Comparison of ENCODE assay signal across 21 cellular contexts in the genomic region with DNA sequence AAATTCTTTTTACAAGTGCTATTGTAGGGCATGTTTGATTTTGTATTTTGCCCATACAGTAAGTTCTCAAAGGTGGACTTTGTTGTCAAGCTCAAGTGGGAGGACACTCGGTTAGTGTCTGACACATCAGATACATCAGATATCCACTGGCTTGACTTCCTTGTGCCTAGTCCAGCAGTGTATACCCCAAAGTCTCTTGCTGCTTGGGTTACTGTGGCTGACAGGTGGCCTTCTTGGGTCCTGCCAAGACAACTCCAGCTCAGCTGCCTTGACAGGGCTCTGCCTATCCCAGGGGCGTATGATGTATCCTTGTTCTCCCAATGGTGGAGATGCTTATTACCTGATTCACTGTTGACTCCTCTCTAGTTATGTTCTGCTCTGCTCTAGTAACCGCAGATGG.
DNase-seq lines count a peak whose midpoint lies in the region; ATAC-seq, FAIRE-seq and TF ChIP-seq lines count a peak whose summit lies in the region.
"Had no signal": no experiment of that assay in that cellular context is flagged by ENCODE, and none has a peak within 500 bp of the region (broad histone marks: within the 10 kb centered on the region; RNA-seq: fewer than 3 reads in every experiment).

No MANE protein-coding gene starts in this region.

- TF ChIP-seq POLR2A in GM12878 (IDR thresholded peaks at IDR 0.05; ENCODE audit: low read depth, low read length) = peak; percentile 45; the same call in 1 of the 2 replicates

- DNase-seq in left ventricle myocardium superior (no peak), left ventricle myocardium inferior (no peak), GM12878 (ENCODE audit: low read depth, low spot score) (no peak), NCI-H82 (lab: John Stamatoyannopoulos, UW) (no peak), T-helper 1 cell (no peak)
- DNase-seq in naive thymus-derived CD4-positive, alpha-beta T cell = no peak
- DNase-seq: BE2C, DMS53, GDM1, Karpas-422, MV-4-11, NCI-H1694, NCI-H2081, NCI-H2171, NCI-H345, NCI-H524, NCI-H774, SHP77 treated with DMSO at 0.1 percent for 48 hours had no signal

- no TSS peak for BruUV-seq in GM12878 (replicated peaks; lab: Mats Ljungman, UMichigan)

- peaks cover 5 to 19% (median 10%) of the 10 kb centered on the region in 5 donors for H3K36me3 Mint-ChIP-seq in naive thymus-derived CD4-positive, alpha-beta T cell

- H3K36me3 ChIP-seq in left ventricle myocardium inferior = peaks cover 18% of the 10 kb centered on the region
- H3K36me3 ChIP-seq in GM12878 (ENCODE audit: control insufficient read depth in 2 of 2, insufficient read depth in 2 of 2, low read length in 1 of 2) = peaks cover 3 to 5% of the 10 kb centered on the region in 2 experiments; a peak in 3 of 4 replicates
- peaks cover 0 to 3% (median 0%) of the 10 kb centered on the region in 3 experiments for H3K36me3 ChIP-seq in naive thymus-derived CD4-positive, alpha-beta T cell (ENCODE audit: control insufficient read depth in 2 of 3, insufficient read depth in 3 of 3, low read length in 3 of 3)

- TF ChIP-seq CTCF in left ventricle myocardium inferior (IDR thresholded peaks at IDR 0.05; ENCODE audit: borderline replicate concordance) (no peak), GM12878 (IDR thresholded peaks at IDR 0.05 in 2 of 3, conservative IDR thresholded peaks at IDR 0.05 in 1 of 3; ENCODE audit: control insufficient read depth in 2 of 3, extremely low read depth in 1 of 3, insufficient read depth in 1 of 3, low read depth in 3 of 3, low read length in 3 of 3) (no peak)

- POLR2A ChIA-PET in GM12878 (lab: Charles Lee) = interaction anchor here (0.5 kb wide), 1 partner anchor 819 kb away, joined by 3 read pairs; no protein-coding TSS in a partner anchor
- POLR2A ChIA-PET in naive thymus-derived CD4-positive, alpha-beta T cell (lab: Charles Lee) = no interaction called here

- TF ChIP-seq EP300 in GM12878 (IDR thresholded peaks at IDR 0.05; ENCODE audit: borderline replicate concordance in 1 of 2, control insufficient read depth in 1 of 2, low read depth in 2 of 2, low read length in 2 of 2) = no peak

- RAD21 ChIA-PET in GM12878 (lab: Charles Lee; ENCODE audit: unreplicated experiment) = no interaction called here

- no peak overlapping the region for H3K27ac ChIP-seq in left ventricle myocardium inferior (replicated peaks)
- no peak overlapping the region for H3K27ac ChIP-seq in GM12878 (ENCODE audit: control insufficient read depth, insufficient read depth)
- H3K27ac ChIP-seq in naive thymus-derived CD4-positive, alpha-beta T cell (ENCODE audit: low read depth, low read length) = no peak overlapping the region
- H3K27ac ChIP-seq: A549 had no signal

- no peak overlapping the region for H2AFZ ChIP-seq in GM12878 (ENCODE audit: control insufficient read depth, low read depth, low read length)

- H3K27me3 Mint-ChIP-seq in naive thymus-derived CD4-positive, alpha-beta T cell = peaks cover 0 to 6% (median 0%) of the 10 kb centered on the region in 5 donors

- no peaks in the 10 kb centered on the region for H4K20me1 ChIP-seq in GM12878 (ENCODE audit: control insufficient read depth, insufficient read depth)

- H3K4me1 Mint-ChIP-seq in naive thymus-derived CD4-positive, alpha-beta T cell = peaks cover 0 to 10% (median 0%) of the 10 kb centered on the region in 7 donors

- FAIRE-seq in GM12878 (lab: Jason Lieb, UNC) = no peak
- FAIRE-seq: A549, D721Med had no signal

- H3K4me1 ChIP-seq in left ventricle myocardium inferior (peaks cover 28% of the 10 kb centered on the region), GM12878 (ENCODE audit: control insufficient read depth, insufficient read depth, low read length) (no peaks in the 10 kb centered on the region)
- H3K4me1 ChIP-seq in naive thymus-derived CD4-positive, alpha-beta T cell (ENCODE audit: control insufficient read depth in 2 of 2, insufficient read depth in 2 of 2, low read length in 2 of 2) = no peaks in the 10 kb centered on the region
- H3K4me1 ChIP-seq: A549 had no signal

- CTCF ChIA-PET in GM12878 (lab: Yijun Ruan, JAX) = no interaction called here
- CTCF ChIA-PET in naive thymus-derived CD4-positive, alpha-beta T cell (lab: Charles Lee) = no interaction called here

- H3K79me2 ChIP-seq in GM12878 (ENCODE audit: control insufficient read depth, insufficient read depth, low read length) = no peaks in the 10 kb centered on the region

- SMC1A ChIA-PET in GM12878 (lab: Charles Lee; ENCODE audit: uncharacterized antibody, unreplicated experiment) = no interaction called here

- TF ChIP-seq RAD21 in GM12878 (IDR thresholded peaks at IDR 0.05; ENCODE audit: insufficient read depth, low read depth, low read length) = no peak

- no peak overlapping the region for H3K4me3 Mint-ChIP-seq in naive thymus-derived CD4-positive, alpha-beta T cell

- no peaks in the 10 kb centered on the region for H3K9me3 ChIP-seq in left ventricle myocardium inferior (replicated peaks)
- no peaks in the 10 kb centered on the region for H3K9me3 ChIP-seq in GM12878 (replicated peaks; ENCODE audit: control insufficient read depth, insufficient read depth, low read length)
- H3K9me3 ChIP-seq in naive thymus-derived CD4-positive, alpha-beta T cell (ENCODE audit: control insufficient read depth in 2 of 3, low read length in 3 of 3) = no peaks in the 10 kb centered on the region
- H3K9me3 ChIP-seq: A549, BE2C had no signal

- no peak overlapping the region for H3K9ac ChIP-seq in GM12878 (ENCODE audit: control insufficient read depth, insufficient read depth, low read length)

- 100% methylated on average over 3 of the region's 3 CpGs for WGBS in GM12878 (ENCODE audit: insufficient coverage, insufficient replicate concordance, low lambda C conversion rate, missing lambda C conversion rate)

- intact Hi-C loops in left ventricle myocardium superior (cut with micrococcal nuclease) (no loop called here), left ventricle myocardium inferior (cut with micrococcal nuclease) (no loop called here), GM12878 (cut with micrococcal nuclease; ENCODE audit: unreplicated experiment) (no loop called here)
- intact Hi-C loops in naive thymus-derived CD4-positive, alpha-beta T cell (cut with micrococcal nuclease) = no loop called here

- in situ Hi-C loops in GM12878 (cut with MboI) = no loop called here

- ATAC-seq in left ventricle myocardium superior (peak; percentile 25), GM12878 (peak; percentile 13; the same call in 2 of the 3 replicates), GM21447 (IDR thresholded peaks at IDR 0.05; ENCODE audit: unreplicated experiment) (no peak)
- ATAC-seq in naive thymus-derived CD4-positive, alpha-beta T cell = peak; percentile 20
- ATAC-seq: A549 had no signal

- H3K4me2 ChIP-seq in GM12878 (ENCODE audit: control insufficient read depth, insufficient read depth) = no peak overlapping the region
- H3K4me2 ChIP-seq: A549 had no signal

- no peak overlapping the region for H3K27ac Mint-ChIP-seq in naive thymus-derived CD4-positive, alpha-beta T cell

- H3K4me3 ChIP-seq in left ventricle myocardium inferior (no peak overlapping the region), GM12878 (no peak overlapping the region)
- no peak overlapping the region for H3K4me3 ChIP-seq in naive thymus-derived CD4-positive, alpha-beta T cell (ENCODE audit: low read length)
- H3K4me3 ChIP-seq: A549 had no signal

- H3K9me3 Mint-ChIP-seq in naive thymus-derived CD4-positive, alpha-beta T cell = no peaks in the 10 kb centered on the region

- no peaks in the 10 kb centered on the region for H3K27me3 ChIP-seq in left ventricle myocardium inferior (ENCODE audit: low read depth)
- no peaks in the 10 kb centered on the region for H3K27me3 ChIP-seq in GM12878 (replicated peaks in 1 of 2; ENCODE audit: control insufficient read depth in 2 of 2, insufficient read depth in 2 of 2, low read length in 1 of 2)
- no peaks in the 10 kb centered on the region for H3K27me3 ChIP-seq in naive thymus-derived CD4-positive, alpha-beta T cell (ENCODE audit: control insufficient read depth in 2 of 2, insufficient read depth in 2 of 2, low read length in 2 of 2)
- H3K27me3 ChIP-seq: BE2C had no signal

TF ChIP-seq in GM12878, 131 proteins besides CTCF, POLR2A, EP300 and RAD21 (continues in another document):
- TF ChIP-seq ZNF207 (IDR thresholded peaks at IDR 0.05; ENCODE audit: borderline replicate concordance) (no peak), HCFC1 (IDR thresholded peaks at IDR 0.05; ENCODE audit: low read length) (no peak), CHD4 (IDR thresholded peaks at IDR 0.05) (no peak), MTA3 (IDR thresholded peaks at IDR 0.05; ENCODE audit: borderline replicate concordance, low read length) (no peak), SMARCA5 (IDR thresholded peaks at IDR 0.05) (no peak), PML (IDR thresholded peaks at IDR 0.05; ENCODE audit: low read length) (no peak), PAX8 (IDR thresholded peaks at IDR 0.05) (no peak), ETV6 (conservative IDR thresholded peaks at IDR 0.05 in 1 of 2, IDR thresholded peaks at IDR 0.05 in 1 of 2; ENCODE audit: borderline replicate concordance in 1 of 2, low read depth in 1 of 2) (no peak), RB1 (IDR thresholded peaks at IDR 0.05; ENCODE audit: borderline replicate concordance) (no peak), TBL1XR1 (IDR thresholded peaks at IDR 0.05; ENCODE audit: low read depth, low read length) (no peak), SREBF1 (IDR thresholded peaks at IDR 0.05; ENCODE audit: low read length) (no peak), BHLHE40 (IDR thresholded peaks at IDR 0.05; ENCODE audit: borderline replicate concordance in 1 of 2, low read depth in 2 of 2, low read length in 1 of 2) (no peak), CBX3 (IDR thresholded peaks at IDR 0.05; ENCODE audit: borderline replicate concordance, low read depth) (no peak)
- TF ChIP-seq, protein P1, sequence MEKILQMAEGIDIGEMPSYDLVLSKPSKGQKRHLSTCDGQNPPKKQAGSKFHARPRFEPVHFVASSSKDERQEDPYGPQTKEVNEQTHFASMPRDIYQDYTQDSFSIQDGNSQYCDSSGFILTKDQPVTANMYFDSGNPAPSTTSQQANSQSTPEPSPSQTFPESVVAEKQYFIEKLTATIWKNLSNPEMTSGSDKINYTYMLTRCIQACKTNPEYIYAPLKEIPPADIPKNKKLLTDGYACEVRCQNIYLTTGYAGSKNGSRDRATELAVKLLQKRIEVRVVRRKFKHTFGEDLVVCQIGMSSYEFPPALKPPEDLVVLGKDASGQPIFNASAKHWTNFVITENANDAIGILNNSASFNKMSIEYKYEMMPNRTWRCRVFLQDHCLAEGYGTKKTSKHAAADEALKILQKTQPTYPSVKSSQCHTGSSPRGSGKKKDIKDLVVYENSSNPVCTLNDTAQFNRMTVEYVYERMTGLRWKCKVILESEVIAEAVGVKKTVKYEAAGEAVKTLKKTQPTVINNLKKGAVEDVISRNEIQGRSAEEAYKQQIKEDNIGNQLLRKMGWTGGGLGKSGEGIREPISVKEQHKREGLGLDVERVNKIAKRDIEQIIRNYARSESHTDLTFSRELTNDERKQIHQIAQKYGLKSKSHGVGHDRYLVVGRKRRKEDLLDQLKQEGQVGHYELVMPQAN (conservative IDR thresholded peaks at IDR 0.05) = no peak
